7 cellular contexts compared by ENCODE assay signal in the genomic region with DNA sequence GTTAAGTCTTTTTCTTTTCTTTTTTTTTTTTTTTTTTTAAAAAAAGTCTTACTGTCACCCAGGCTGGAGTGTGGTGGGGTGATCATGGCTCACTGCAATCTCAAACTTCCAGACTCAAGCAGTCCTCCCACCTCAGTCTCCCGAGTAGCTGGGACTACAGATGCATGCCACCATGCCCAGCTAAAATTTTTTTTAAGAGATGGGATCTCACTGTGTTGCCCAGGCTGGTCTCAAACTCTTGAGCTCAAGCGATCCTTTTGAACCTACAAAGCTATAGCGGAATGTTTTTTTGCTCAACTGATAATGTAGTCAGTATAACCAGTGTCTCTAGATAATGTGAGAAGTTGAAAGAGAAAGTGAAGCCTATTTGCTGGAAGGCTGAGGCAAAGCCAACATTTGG. TPM values are rescaled to one million over a fixed set of nuclear protein-coding genes. Genes with fewer than 3 reads are reported as not detected.
"Had no signal": no experiment of that assay in that cellular context is flagged by ENCODE, and none has a peak within 500 bp of the region (broad histone marks: within the 10 kb centered on the region; RNA-seq: fewer than 3 reads in every experiment).

No MANE protein-coding gene starts in this region.

- ATAC-seq: GM23338 had no signal

- H3K4me3 ChIP-seq: GM23338 had no signal

- H2AFZ ChIP-seq: GM23338 had no signal

- H3K4me2 ChIP-seq: GM23338 had no signal

- FAIRE-seq: H1, H54, HTR-8/SVneo had no signal

- DNase-seq: H9, HCEC 1CT had no signal

RNA-seq across cellular contexts. Expression of gene IGF2BP2, which starts 3.9 kb away (rescaled TPM):
- polyA plus RNA-seq: IgD-negative memory B cell had no signal
